ENCODE assay signal across 8 cellular contexts in the genomic region with DNA sequence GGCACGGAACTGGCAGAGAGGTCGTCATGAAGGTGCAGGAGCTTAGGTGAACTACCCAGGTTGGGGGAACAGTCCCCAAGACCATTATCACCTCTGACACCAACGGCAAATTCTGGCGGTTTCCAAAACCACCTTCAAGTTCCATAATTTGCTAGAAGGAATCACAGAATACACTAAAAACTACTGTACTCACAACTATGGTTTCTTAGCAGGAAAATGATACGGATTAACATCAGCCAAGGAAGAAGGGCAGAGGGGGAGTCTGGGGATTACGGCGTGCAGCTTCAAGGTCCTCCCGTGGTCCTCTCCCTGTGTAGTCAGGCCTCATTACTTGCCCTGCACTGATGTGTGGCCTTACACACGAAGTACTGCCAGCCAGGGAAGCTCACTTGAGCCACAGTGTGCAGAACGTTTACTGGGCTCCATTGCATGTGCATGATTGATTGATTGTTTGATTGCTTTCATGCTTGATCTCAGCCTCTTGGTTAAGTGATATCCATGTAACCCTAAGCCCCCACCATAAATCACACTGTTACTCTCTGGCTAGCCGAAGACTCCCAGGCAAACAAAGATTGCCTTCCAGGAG. TPM values are rescaled to one million over a fixed set of nuclear protein-coding genes. Genes with fewer than 3 reads are reported as not detected.
DNase-seq lines count a peak whose midpoint lies in the region; ATAC-seq, FAIRE-seq and TF ChIP-seq lines count a peak whose summit lies in the region.

No MANE protein-coding gene starts in this region.

- H3K27me3 ChIP-seq in left ventricle myocardium inferior (ENCODE audit: low read depth) (no peaks in the 10 kb centered on the region), lower lobe of right lung (ENCODE audit: low read depth) (no peaks in the 10 kb centered on the region), upper lobe of left lung (no peaks in the 10 kb centered on the region), small intestine (ENCODE audit: control insufficient read depth in 2 of 2, insufficient read depth in 2 of 2, low read length in 2 of 2) (no peaks in the 10 kb centered on the region)

- no peaks in the 10 kb centered on the region for H3K9me3 ChIP-seq in left ventricle myocardium inferior (replicated peaks)
- H3K9me3 ChIP-seq in lower lobe of right lung = no peaks in the 10 kb centered on the region
- H3K9me3 ChIP-seq in upper lobe of left lung = no peaks in the 10 kb centered on the region
- H3K9me3 ChIP-seq in small intestine (ENCODE audit: control insufficient read depth, low read depth) = no peaks in the 10 kb centered on the region

- H3K4me1 Mint-ChIP-seq in activated naive CD8-positive, alpha-beta T cell treated with anti-CD3 and anti-CD28 coated beads, Interleukin-2, amount 10 ng/mL, durations not matched to agents 7 days and 5 days = peaks cover 34% of the 10 kb centered on the region

- H3K4me1 ChIP-seq in left ventricle myocardium inferior = peaks cover 33% of the 10 kb centered on the region
- peaks cover 26% of the 10 kb centered on the region for H3K4me1 ChIP-seq in lower lobe of right lung
- peaks cover 17 to 25% (median 21%) of the 10 kb centered on the region in 4 donors for H3K4me1 ChIP-seq in upper lobe of left lung
- H3K4me1 ChIP-seq in small intestine (ENCODE audit: control insufficient read depth in 2 of 2, insufficient read depth in 1 of 2, low read depth in 1 of 2, low read length in 1 of 2) = no peaks in the 10 kb centered on the region

- peak overlapping the region; percentile 69 for H3K27ac ChIP-seq in left ventricle myocardium inferior (replicated peaks)
- no peak overlapping the region for H3K27ac ChIP-seq in lower lobe of right lung
- peak overlapping the region in 1 of 4 donors; percentile 80 for H3K27ac ChIP-seq in upper lobe of left lung
- H3K27ac ChIP-seq in small intestine (ENCODE audit: low read depth in 1 of 2, low read length in 1 of 2) = peak overlapping the region in 1 of 2 donors; percentile 10

- intact Hi-C loops in left ventricle myocardium inferior (cut with micrococcal nuclease) (no loop called here), cardiac septum (cut with DNase I) (loop anchor here (1.0 kb wide), 1 partner anchor 31 kb away; no protein-coding TSS in a partner anchor), lower lobe of right lung (cut with DNase I) (no loop called here)

- no peak for TF ChIP-seq POLR2A in upper lobe of left lung (IDR thresholded peaks at IDR 0.05)

- TF ChIP-seq CTCF in left ventricle myocardium inferior (IDR thresholded peaks at IDR 0.05; ENCODE audit: borderline replicate concordance) = no peak
- no peak for TF ChIP-seq CTCF in lower lobe of right lung (IDR thresholded peaks at IDR 0.05)
- no peak for TF ChIP-seq CTCF in upper lobe of left lung (IDR thresholded peaks at IDR 0.05)

- peak overlapping the region; percentile 68 for H3K27ac Mint-ChIP-seq in activated naive CD8-positive, alpha-beta T cell treated with anti-CD3 and anti-CD28 coated beads, Interleukin-2, amount 10 ng/mL, durations not matched to agents 7 days and 5 days

- WGBS in upper lobe of left lung, 2 donors = 64 to 68% methylated on average over 11 of the region's 11 CpGs
- WGBS in small intestine, 3 donors = 43 to 66% (median 60%) methylated on average over 11 of the region's 11 CpGs

- H3K4me3 Mint-ChIP-seq in activated naive CD8-positive, alpha-beta T cell treated with anti-CD3 and anti-CD28 coated beads, Interleukin-2, amount 10 ng/mL, durations not matched to agents 7 days and 5 days = peak overlapping the region; percentile 81

- H3K36me3 Mint-ChIP-seq in activated naive CD8-positive, alpha-beta T cell treated with anti-CD3 and anti-CD28 coated beads, Interleukin-2, amount 10 ng/mL, durations not matched to agents 7 days and 5 days = peaks cover 5% of the 10 kb centered on the region

- no peaks in the 10 kb centered on the region for H3K9me3 Mint-ChIP-seq in activated naive CD8-positive, alpha-beta T cell treated with anti-CD3 and anti-CD28 coated beads, Interleukin-2, amount 10 ng/mL, durations not matched to agents 7 days and 5 days

- TF ChIP-seq EP300 in upper lobe of left lung (IDR thresholded peaks at IDR 0.05) = no peak

- DNase-seq in left ventricle myocardium inferior (no peak), cardiac septum (ENCODE audit: low spot score) (no peak), lower lobe of right lung (no peak), upper lobe of left lung (no peak), amygdala (lab: John Stamatoyannopoulos, UW) (no peak), small intestine (no peak)
- no peak for DNase-seq in activated naive CD8-positive, alpha-beta T cell treated with anti-CD3 and anti-CD28 coated beads, Interleukin-2, amount 10 ng/mL, durations not matched to agents 7 days and 5 days

- ATAC-seq in activated naive CD8-positive, alpha-beta T cell treated with anti-CD3 and anti-CD28 coated beads, Interleukin-2, amount 10 ng/mL, durations not matched to agents 7 days and 5 days (ENCODE audit: low read depth) = no peak
- no peak for ATAC-seq in lower lobe of right lung
- ATAC-seq in upper lobe of left lung (ENCODE audit: low FRiP score in 2 of 2) = no peak
- no peak for ATAC-seq in HG02973 (IDR thresholded peaks at IDR 0.05; ENCODE audit: unreplicated experiment)

- H3K27me3 Mint-ChIP-seq in activated naive CD8-positive, alpha-beta T cell treated with anti-CD3 and anti-CD28 coated beads, Interleukin-2, amount 10 ng/mL, durations not matched to agents 7 days and 5 days = no peaks in the 10 kb centered on the region

- POLR2A ChIA-PET in activated naive CD8-positive, alpha-beta T cell treated with anti-CD3 and anti-CD28 coated beads, Interleukin-2, amount 10 ng/mL, durations not matched to agents 7 days and 5 days (lab: Charles Lee) = no interaction called here

- peak overlapping the region; percentile 90 for H3K4me3 ChIP-seq in left ventricle myocardium inferior
- peak overlapping the region; percentile 84 for H3K4me3 ChIP-seq in lower lobe of right lung
- H3K4me3 ChIP-seq in upper lobe of left lung = peak overlapping the region in 3 of 4 donors; percentile 70 to 99 (median 96)
- H3K4me3 ChIP-seq in small intestine (ENCODE audit: low read depth in 1 of 2, low read length in 2 of 2) = no peak overlapping the region

- FAIRE-seq in small intestine (lab: Jason Lieb, UNC) = no peak

- H3K36me3 ChIP-seq in left ventricle myocardium inferior (no peaks in the 10 kb centered on the region), lower lobe of right lung (no peaks in the 10 kb centered on the region), upper lobe of left lung (no peaks in the 10 kb centered on the region), small intestine (ENCODE audit: control insufficient read depth in 2 of 2, insufficient read depth in 2 of 2, low read length in 2 of 2) (no peaks in the 10 kb centered on the region)

RNA-seq across cellular contexts. Expression of a gene that starts 0.8 kb away (rescaled TPM):
- total RNA-seq in left ventricle myocardium inferior = 11.1 TPM
- 19.6 TPM for total RNA-seq in cardiac septum
- 10 to 100 TPM; 20.7 to 22.5 TPM for total RNA-seq in activated naive CD8-positive, alpha-beta T cell treated with anti-CD3 and anti-CD28 coated beads, Interleukin-2, amount 10 ng/mL, durations not matched to agents 7 days and 5 days
- 24.6 TPM for total RNA-seq in lower lobe of right lung
- total RNA-seq in upper lobe of left lung = 100 to 1,000 TPM in 1 of 6 donors, 10 to 100 TPM in 5; 12.4 to 113 (median 27.0) TPM
- 1 to 10 TPM in 2 of 3 donors, under 1 TPM in 1; 0.45 to 5.7 (median 3.2) TPM for polyA plus RNA-seq in small intestine

RNA-seq across cellular contexts. Expression of a gene that starts 32.0 kb away (rescaled TPM):
- total RNA-seq in left ventricle myocardium inferior (246 TPM), cardiac septum (344 TPM), lower lobe of right lung (300 TPM), upper lobe of left lung (100 to 1,000 TPM in 5 of 6 donors, 10 to 100 TPM in 1; 75.4 to 406 (median 188) TPM)
- 100 to 1,000 TPM; 798 to 821 TPM for total RNA-seq in activated naive CD8-positive, alpha-beta T cell treated with anti-CD3 and anti-CD28 coated beads, Interleukin-2, amount 10 ng/mL, durations not matched to agents 7 days and 5 days
- polyA plus RNA-seq in small intestine = 100 to 1,000 TPM; 241 to 577 (median 242) TPM

Comparison
In these comparisons a context has a peak if more than half of its experiments do, and no peak if none do; other contexts are left out.
1. H3K4me3 ChIP-seq: peak in left ventricle myocardium inferior (single experiment), lower lobe of right lung (single experiment) and upper lobe of left lung (3 of 4); none in small intestine (0 of 2).